In genomic region chr11:26127336-26127735, GRCh38 we compare ENCODE assay signal across 25 cellular contexts.
"Had no signal": no experiment of that assay in that cellular context is flagged by ENCODE, and none has a peak within 500 bp of the region (broad histone marks: within the 10 kb centered on the region; RNA-seq: fewer than 3 reads in every experiment).

No MANE protein-coding gene starts in this region.

- H3K27me3 ChIP-seq: stomach, suprapubic skin, testis, thyroid gland, tibial artery, tibial nerve, transverse colon, upper lobe of left lung, upper lobe of right lung, uterus, vagina had no signal

- H3K9me3 ChIP-seq: stomach, suprapubic skin, testis, thoracic aorta, thyroid gland, tibial artery, tibial nerve, upper lobe of left lung, upper lobe of right lung, uterus, vagina had no signal

- DNase-seq: stimulated activated CD4-positive, alpha-beta T cell treated with anti-CD3 and anti-CD28 coated beads, Interleukin-2, amount 100 ng/mL, for 48 hours; stimulated activated CD4-positive, alpha-beta T cell treated with anti-CD3 and anti-CD28 coated beads, Interleukin-4, amount 100 ng/mL, for 1 hour; stimulated activated CD4-positive, alpha-beta T cell treated with anti-CD3 and anti-CD28 coated beads, Interleukin-4, amount 100 ng/mL, for 24 hours; stimulated activated CD4-positive, alpha-beta T cell treated with anti-CD3 and anti-CD28 coated beads, Interleukin-4, amount 100 ng/mL, for 4 hours; stimulated activated CD8-positive, alpha-beta memory T cell treated with anti-CD3 and anti-CD28 coated beads, Interleukin-4, amount 100 ng/mL, for 48 hours; stimulated activated naive B cell treated with anti-CD40 and anti-IgM and Interleukin-4, amounts not matched to agents 10 μg/mL and 1 μg/mL and 100 μg/mL, for 72 hours; stimulated activated naive CD4-positive, alpha-beta T cell; stimulated activated naive CD8-positive, alpha-beta T cell treated with anti-CD3 and anti-CD28 coated beads, Interleukin-15, amount 100 ng/mL, for 72 hours; stimulated activated naive CD8-positive, alpha-beta T cell treated with anti-CD3 and anti-CD28 coated beads, Interleukin-15, Interleukin-2, amounts not matched to agents 100 U/mL and 50 U/mL, for 24 hours; stomach; substantia nigra; testis; thyroid gland; tibial artery; transverse colon; trophoblast cell; upper lobe of left lung; upper lobe of right lung; uterus had no signal

- H3K36me3 ChIP-seq: stomach, suprapubic skin, thoracic aorta, thyroid gland, tibial artery, tibial nerve, transverse colon, upper lobe of left lung, upper lobe of right lung, uterus, vagina had no signal

- H3K4me3 ChIP-seq: stomach, suprapubic skin, testis, thoracic aorta, thyroid gland, tibial artery, tibial nerve, transverse colon, upper lobe of left lung, upper lobe of right lung, uterus, vagina had no signal

- ATAC-seq: stimulated activated effector memory CD8-positive, alpha-beta T cell treated with anti-CD3 and anti-CD28 coated beads, Interleukin-12 subunit alpha, Interleukin-12 subunit beta, amount 100 ng/mL, for 72 hours; stimulated activated memory B cell treated with anti-CD40 and anti-IgM and Interleukin-4, amounts not matched to agents 10 μg/mL and 1 μg/mL and 100 μg/mL, for 72 hours; stimulated activated naive B cell treated with anti-CD40 and anti-IgM and Interleukin-4, amounts not matched to agents 10 μg/mL and 1 μg/mL and 100 μg/mL, for 72 hours; stimulated activated naive CD8-positive, alpha-beta T cell treated with anti-CD3 and anti-CD28 coated beads, Interleukin-15, amount 100 ng/mL, for 72 hours; stimulated activated naive CD8-positive, alpha-beta T cell treated with anti-CD3 and anti-CD28 coated beads, Interleukin-15, Interleukin-2, amounts not matched to agents 100 U/mL and 50 U/mL, for 24 hours; upper lobe of right lung had no signal

- H3K27ac ChIP-seq: stomach, suprapubic skin, testis, thoracic aorta, thyroid gland, tibial artery, tibial nerve, transverse colon, upper lobe of left lung, upper lobe of right lung, uterus, vagina had no signal

- H3K4me1 ChIP-seq: stomach, suprapubic skin, testis, thyroid gland, tibial artery, tibial nerve, transverse colon, upper lobe of left lung, upper lobe of right lung, uterus, vagina had no signal
